Comparison of ENCODE assay signal across 24 cellular contexts in the genomic region with DNA sequence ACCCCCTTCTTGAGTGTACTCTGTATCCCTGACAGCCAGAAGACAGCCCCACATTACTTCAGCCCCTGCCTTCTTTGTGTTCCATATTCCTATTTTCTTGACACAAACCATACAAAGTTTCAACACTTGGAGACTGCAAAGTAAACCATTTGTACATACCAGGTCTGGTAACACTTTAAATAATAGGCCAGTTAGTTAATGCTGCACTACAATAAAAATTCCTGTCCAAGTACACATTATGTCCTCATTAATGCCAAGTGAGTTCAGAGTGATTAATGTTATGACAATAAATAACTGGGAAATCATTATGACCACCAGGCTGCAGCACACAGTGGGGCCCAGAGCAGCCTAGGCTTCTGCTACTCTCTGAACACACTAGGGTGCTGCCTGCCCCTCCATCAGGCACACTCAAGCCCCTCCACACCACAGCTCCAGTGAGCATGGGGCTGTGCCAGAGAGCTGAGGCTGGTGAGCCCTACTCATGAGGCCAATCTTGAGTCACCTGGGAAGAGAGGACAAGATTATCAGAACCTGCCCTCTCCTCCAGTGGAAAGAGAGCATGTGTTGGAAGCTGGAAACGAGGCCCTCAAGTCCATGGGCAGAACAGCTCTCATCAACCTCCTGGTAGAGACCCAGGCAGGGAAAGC.
DNase-seq lines count a peak whose midpoint lies in the region; ATAC-seq and TF ChIP-seq lines count a peak whose summit lies in the region.
"Had no signal": no experiment of that assay in that cellular context is flagged by ENCODE, and none has a peak within 500 bp of the region (broad histone marks: within the 10 kb centered on the region; RNA-seq: fewer than 3 reads in every experiment).

No MANE protein-coding gene starts in this region.

- peak overlapping the region; percentile 12 for H4K8ac ChIP-seq in mesenchymal stem cell (ENCODE audit: low read length)

- DNase-seq in EH (ENCODE audit: low read depth) (peak; percentile 47), epithelial cell of proximal tubule (ENCODE audit: low read depth) (peak; percentile 25), mesenchymal stem cell (no peak), renal cortical epithelial cell (ENCODE audit: low read depth) (peak; percentile 89), GM19238 (ENCODE audit: insufficient read length, low spot score) (no peak)
- DNase-seq: Caco-2; CD8-positive, alpha-beta T cell; EL; GDM1; Kasumi-1; NCI-H1092 treated with DMSO at 0.1 percent for 48 hours; NCI-H1436; NCI-H187; NCI-H2081 treated with DMSO at 0.1 percent for 48 hours; NCI-H2171; NCI-H524; NCI-H774; NK-92 treated with Interleukin-12 subunit alpha and Interleukin-12 subunit beta, amount 100 ng/mL, for 24 hours; PC-3; SK-N-SH had no signal

- no peaks in the 10 kb centered on the region for H3K9me3 ChIP-seq in mesenchymal stem cell (ENCODE audit: control insufficient read depth, low read length)
- H3K9me3 ChIP-seq: Caco-2, SK-N-SH had no signal

- 80% methylated on average over 1 of the region's 1 CpG for WGBS in mesenchymal stem cell

- H2BK5ac ChIP-seq in mesenchymal stem cell (ENCODE audit: low read depth, low read length, poor library complexity, severe bottlenecking): no peak overlapping the region

- ATAC-seq in HG03342 (IDR thresholded peaks at IDR 0.05; ENCODE audit: unreplicated experiment) (no peak), GM21390 (IDR thresholded peaks at IDR 0.05; ENCODE audit: unreplicated experiment) (no peak)
- ATAC-seq: CD8-positive, alpha-beta T cell; GM12878; PC-3 had no signal

- H3K79me1 ChIP-seq in mesenchymal stem cell (replicated peaks; ENCODE audit: low read length, poor library complexity, severe bottlenecking): no peaks in the 10 kb centered on the region

- H3K27me3 ChIP-seq in mesenchymal stem cell (ENCODE audit: control insufficient read depth in 1 of 2, insufficient read depth in 1 of 2, low read length in 2 of 2): no peaks in the 10 kb centered on the region

- H3K23ac ChIP-seq in mesenchymal stem cell (ENCODE audit: low read length in 2 of 2): no peak overlapping the region

- H3K14ac ChIP-seq in mesenchymal stem cell (ENCODE audit: low read length in 2 of 2): peak overlapping the region in 1 of 2 experiments; percentile 26

- no peak for TF ChIP-seq CTCF in epithelial cell of proximal tubule (conservative IDR thresholded peaks at IDR 0.05; ENCODE audit: low read depth, low read length)

- no peak overlapping the region for H3K27ac ChIP-seq in mesenchymal stem cell (ENCODE audit: low read length, poor library complexity, severe bottlenecking)
- H3K27ac ChIP-seq: C4-2B had no signal

- H3K4ac ChIP-seq in mesenchymal stem cell (ENCODE audit: low read depth in 1 of 2, low read length in 2 of 2): no peak overlapping the region

- H4K91ac ChIP-seq in mesenchymal stem cell (ENCODE audit: low read length): no peak overlapping the region

- peaks cover 9% of the 10 kb centered on the region for H3K4me1 ChIP-seq in mesenchymal stem cell (ENCODE audit: control insufficient read depth, insufficient read depth, low read depth, low read length)

- no peak overlapping the region for H2BK120ac ChIP-seq in mesenchymal stem cell (ENCODE audit: low read depth, low read length)

- H3K4me2 ChIP-seq in mesenchymal stem cell (ENCODE audit: low read length, poor library complexity, severe bottlenecking): no peak overlapping the region
- H3K4me2 ChIP-seq: SK-N-SH had no signal

- no peak overlapping the region for H2BK15ac ChIP-seq in mesenchymal stem cell (ENCODE audit: low read depth, poor library complexity, severe bottlenecking)

- H3K4me3 ChIP-seq in epithelial cell of proximal tubule (ENCODE audit: low read depth, low read length): no peak overlapping the region
- no peak overlapping the region for H3K4me3 ChIP-seq in mesenchymal stem cell (ENCODE audit: insufficient read depth in 1 of 2, low read depth in 1 of 2, low read length in 2 of 2)
- H3K4me3 ChIP-seq: GM12878 had no signal

- no peak overlapping the region for H2BK12ac ChIP-seq in mesenchymal stem cell (ENCODE audit: low read length in 2 of 2)

- H3K9ac ChIP-seq in mesenchymal stem cell (ENCODE audit: low read length): no peak overlapping the region
- H3K9ac ChIP-seq: SK-N-SH had no signal

- H2AFZ ChIP-seq in mesenchymal stem cell (ENCODE audit: low read depth, low read length): no peak overlapping the region

- H3K36me3 ChIP-seq in mesenchymal stem cell (ENCODE audit: control insufficient read depth in 1 of 2, insufficient read depth in 2 of 2, low read depth in 1 of 2, low read length in 2 of 2): no peaks in the 10 kb centered on the region

- H2AK5ac ChIP-seq in mesenchymal stem cell (ENCODE audit: low read length, severe bottlenecking): peak overlapping the region; percentile 13

- no peak overlapping the region for H3K18ac ChIP-seq in mesenchymal stem cell (ENCODE audit: low read depth in 1 of 2, low read length in 2 of 2)

Comparison
In these comparisons a context has a peak if more than half of its experiments do, and no peak if none do; other contexts are left out.
1. DNase-seq: peak in EH (single experiment), epithelial cell of proximal tubule (single experiment) and renal cortical epithelial cell (single experiment); none in mesenchymal stem cell (single experiment) and GM19238 (single experiment).